12 cellular contexts compared by ENCODE assay signal in genomic region chr1:13781907-13782633, GRCh38.
DNase-seq lines count a peak whose midpoint lies in the region; ATAC-seq, FAIRE-seq and TF ChIP-seq lines count a peak whose summit lies in the region.
"Had no signal": no experiment of that assay in that cellular context is flagged by ENCODE, and none has a peak within 500 bp of the region (broad histone marks: within the 10 kb centered on the region; RNA-seq: fewer than 3 reads in every experiment).

No MANE protein-coding gene starts in this region.

- dilution Hi-C loops in mammary epithelial cell (cut with HindIII; ENCODE audit: low sequenced_read_pairs) = no loop called here
- dilution Hi-C loops in keratinocyte (cut with MboI; ENCODE audit: extremely low pct_ligation_motif_present, low sequenced_read_pairs) = no loop called here

- H2AFZ ChIP-seq in mammary epithelial cell (ENCODE audit: low read depth, low read length) (no peak overlapping the region), keratinocyte (ENCODE audit: control insufficient read depth, low read length) (no peak overlapping the region)

- FAIRE-seq in keratinocyte (lab: Jason Lieb, UNC) = peak; percentile 66
- FAIRE-seq: TTC549 had no signal

- DNase-seq in MCF 10A (ENCODE audit: unreplicated experiment) (no peak), mammary epithelial cell (no peak), astrocyte of the spinal cord (ENCODE audit: low read depth, low spot score) (peak; percentile 66), keratinocyte (ENCODE audit: low read depth, low spot score) (no peak), type B pancreatic cell (ENCODE audit: extremely low spot score, unreplicated experiment) (no peak), 8988T (no peak), OCI-M2 (lab: John Stamatoyannopoulos, UW; ENCODE audit: unreplicated experiment) (no peak)
- DNase-seq in stimulated activated naive B cell treated with anti-CD40 and anti-IgM and Interleukin-4, amounts not matched to agents 10 μg/mL and 1 μg/mL and 100 μg/mL, for 72 hours = no peak
- DNase-seq: cerebellar nuclear complex, kidney glomerular epithelial cell, NCI-H524 treated with DMSO at 0.1 percent for 48 hours had no signal

- H3K9me3 ChIP-seq in mammary epithelial cell (replicated peaks; ENCODE audit: insufficient read depth, low read length) (no peaks in the 10 kb centered on the region), keratinocyte (ENCODE audit: control insufficient read depth, low read depth, low read length) (no peaks in the 10 kb centered on the region)

- H3K27ac ChIP-seq in mammary epithelial cell (ENCODE audit: insufficient read depth, low read depth, low read length) = no peak overlapping the region
- H3K27ac ChIP-seq in keratinocyte (ENCODE audit: control insufficient read depth, insufficient read depth, low read length) = peak overlapping the region; percentile 34

- H3K4me2 ChIP-seq in mammary epithelial cell (ENCODE audit: insufficient read depth, low read depth, low read length) (no peak overlapping the region), keratinocyte (ENCODE audit: control insufficient read depth, extremely low read depth, insufficient read depth, low read depth, low read length) (peak overlapping the region; percentile 19)

- CTCF ChIA-PET in MCF 10A (lab: Yijun Ruan, JAX) = interaction anchor here (0.6 to 0.7 kb wide), 4 partner anchors 20 to 1541 kb away, joined by 3 to 4 read pairs (median 3); no protein-coding TSS in a partner anchor
- CTCF ChIA-PET in mammary epithelial cell (lab: Charles Lee; ENCODE audit: low non-redundant PET) = no interaction called here

- H3K27me3 ChIP-seq in mammary epithelial cell (ENCODE audit: insufficient read depth, low read length) (no peaks in the 10 kb centered on the region), keratinocyte (ENCODE audit: control insufficient read depth, extremely low read depth, insufficient read depth, low read length) (no peaks in the 10 kb centered on the region)

- 94% methylated on average over 19 of the region's 20 CpGs for WGBS in mammary epithelial cell (ENCODE audit: low coverage, missing lambda C conversion rate)

- no peaks in the 10 kb centered on the region for H4K20me1 ChIP-seq in mammary epithelial cell (ENCODE audit: insufficient read depth, low read length)
- H4K20me1 ChIP-seq in keratinocyte (ENCODE audit: control insufficient read depth, extremely low read depth, insufficient read depth, low read length) = peaks cover 10% of the 10 kb centered on the region

- in situ Hi-C loops in mammary epithelial cell (cut with MboI; ENCODE audit: low sequenced_read_pairs in 2 of 2) (no loop called here), astrocyte of the spinal cord (cut with HindIII; ENCODE audit: low sequenced_read_pairs) (no loop called here)

- POLR2A ChIA-PET in MCF 10A (lab: Yijun Ruan, JAX) = interaction anchor here (0.7 to 1.2 kb wide), 3 partner anchors 11 to 310 kb away, joined by 3 to 5 read pairs (median 3); no protein-coding TSS in a partner anchor

- H3K9ac ChIP-seq in mammary epithelial cell (ENCODE audit: insufficient read depth, low read length) (no peak overlapping the region), keratinocyte (ENCODE audit: control insufficient read depth, extremely low read depth, insufficient read depth, low read length) (peak overlapping the region; percentile 36)

- intact Hi-C loops in MCF 10A (cut with micrococcal nuclease) (no loop called here), mammary epithelial cell (cut with micrococcal nuclease) (no loop called here)

- TF ChIP-seq CTCF in MCF 10A (IDR thresholded peaks at IDR 0.05; ENCODE audit: unreplicated experiment) = no peak
- no peak for TF ChIP-seq CTCF in mammary epithelial cell (conservative IDR thresholded peaks at IDR 0.05 in 1 of 2, IDR thresholded peaks at IDR 0.05 in 1 of 2; ENCODE audit: extremely low read depth in 1 of 2, insufficient read depth in 1 of 2, low read depth in 1 of 2, low read length in 2 of 2)
- TF ChIP-seq CTCF in astrocyte of the spinal cord (IDR thresholded peaks at IDR 0.05; ENCODE audit: low read depth, low read length) = no peak
- no peak for TF ChIP-seq CTCF in keratinocyte (optimal IDR thresholded peaks at IDR 0.05 in 1 of 3, IDR thresholded peaks at IDR 0.05 in 1 of 3, conservative IDR thresholded peaks at IDR 0.05 in 1 of 3; ENCODE audit: extremely low read depth in 1 of 3, insufficient read depth in 2 of 3, low read length in 3 of 3)
- TF ChIP-seq CTCF in type B pancreatic cell (conservative IDR thresholded peaks at IDR 0.05) = no peak

- H3K9me1 ChIP-seq in keratinocyte (ENCODE audit: control insufficient read depth, extremely low read depth, insufficient read depth, low read length) = peaks cover 2% of the 10 kb centered on the region

- H3K36me3 ChIP-seq in mammary epithelial cell (ENCODE audit: insufficient read depth, low read length) (peaks cover 26% of the 10 kb centered on the region), keratinocyte (ENCODE audit: control insufficient read depth in 2 of 2, extremely low read depth in 1 of 2, insufficient read depth in 2 of 2, low read length in 2 of 2) (peaks cover 28 to 46% of the 10 kb centered on the region in 2 experiments)

- ATAC-seq in stimulated activated naive B cell treated with anti-CD40 and anti-IgM and Interleukin-4, amounts not matched to agents 10 μg/mL and 1 μg/mL and 100 μg/mL, for 72 hours (replicated peaks) = no peak

- H3K9me3 Mint-ChIP-seq in MCF 10A (ENCODE audit: unreplicated experiment) (no peaks in the 10 kb centered on the region), type B pancreatic cell (no peaks in the 10 kb centered on the region)
- H3K9me3 Mint-ChIP-seq in stimulated activated naive B cell treated with anti-CD40 and anti-IgM and Interleukin-4, amounts not matched to agents 10 μg/mL and 1 μg/mL and 100 μg/mL, for 72 hours = no peaks in the 10 kb centered on the region

- no peaks in the 10 kb centered on the region for H3K4me1 Mint-ChIP-seq in MCF 10A (ENCODE audit: insufficient read depth, unreplicated experiment)
- H3K4me1 Mint-ChIP-seq in type B pancreatic cell (ENCODE audit: unreplicated experiment) = peaks cover 24% of the 10 kb centered on the region
- H3K4me1 Mint-ChIP-seq in stimulated activated naive B cell treated with anti-CD40 and anti-IgM and Interleukin-4, amounts not matched to agents 10 μg/mL and 1 μg/mL and 100 μg/mL, for 72 hours = peaks cover 27 to 48% of the 10 kb centered on the region in 2 donors

- no peak overlapping the region for H3K4me3 ChIP-seq in mammary epithelial cell (replicated peaks in 1 of 3; ENCODE audit: insufficient read depth in 1 of 3, low read depth in 2 of 3, low read length in 3 of 3)
- no peak overlapping the region for H3K4me3 ChIP-seq in astrocyte of the spinal cord (ENCODE audit: low read depth, low read length)
- no peak overlapping the region for H3K4me3 ChIP-seq in keratinocyte (ENCODE audit: control insufficient read depth in 2 of 3, extremely low read depth in 1 of 3, insufficient read depth in 2 of 3, low read depth in 1 of 3, low read length in 3 of 3)

- H3K27ac Mint-ChIP-seq in MCF 10A (ENCODE audit: low read depth, unreplicated experiment) (no peak overlapping the region), type B pancreatic cell (peak overlapping the region; percentile 16)
- no peak overlapping the region for H3K27ac Mint-ChIP-seq in stimulated activated naive B cell treated with anti-CD40 and anti-IgM and Interleukin-4, amounts not matched to agents 10 μg/mL and 1 μg/mL and 100 μg/mL, for 72 hours

- no peaks in the 10 kb centered on the region for H3K27me3 Mint-ChIP-seq in MCF 10A (ENCODE audit: insufficient read depth, unreplicated experiment)
- no peaks in the 10 kb centered on the region for H3K27me3 Mint-ChIP-seq in type B pancreatic cell
- H3K27me3 Mint-ChIP-seq in stimulated activated naive B cell treated with anti-CD40 and anti-IgM and Interleukin-4, amounts not matched to agents 10 μg/mL and 1 μg/mL and 100 μg/mL, for 72 hours = no peaks in the 10 kb centered on the region

- H3K4me3 Mint-ChIP-seq in MCF 10A (ENCODE audit: unreplicated experiment) = no peak overlapping the region
- no peak overlapping the region for H3K4me3 Mint-ChIP-seq in type B pancreatic cell
- no peak overlapping the region for H3K4me3 Mint-ChIP-seq in stimulated activated naive B cell treated with anti-CD40 and anti-IgM and Interleukin-4, amounts not matched to agents 10 μg/mL and 1 μg/mL and 100 μg/mL, for 72 hours

- BruUV-seq in MCF 10A (replicated peaks; lab: Mats Ljungman, UMichigan) = TSS peak; percentile 8
- no TSS peak for BruUV-seq in mammary epithelial cell (replicated peaks; lab: Mats Ljungman, UMichigan)

- H3K36me3 Mint-ChIP-seq in MCF 10A (ENCODE audit: insufficient read depth, unreplicated experiment) (peaks cover 94% of the 10 kb centered on the region), type B pancreatic cell (peaks cover 27% of the 10 kb centered on the region)
- H3K36me3 Mint-ChIP-seq in stimulated activated naive B cell treated with anti-CD40 and anti-IgM and Interleukin-4, amounts not matched to agents 10 μg/mL and 1 μg/mL and 100 μg/mL, for 72 hours = peaks cover 47 to 73% of the 10 kb centered on the region in 2 donors

- H3K4me1 ChIP-seq in mammary epithelial cell (ENCODE audit: insufficient read depth, low read length) = no peaks in the 10 kb centered on the region
- peaks cover 22% of the 10 kb centered on the region for H3K4me1 ChIP-seq in keratinocyte (ENCODE audit: control insufficient read depth, extremely low read depth, insufficient read depth, low read length)

- H3K79me2 ChIP-seq in mammary epithelial cell (ENCODE audit: insufficient read depth, low read length) = peaks cover 83% of the 10 kb centered on the region
- H3K79me2 ChIP-seq in keratinocyte (ENCODE audit: control insufficient read depth, insufficient read depth, low read length) = peaks cover 62% of the 10 kb centered on the region
